ENCODE assay signal across 8 cellular contexts in genomic region chr7:2299131-2299829, GRCh38. TPM values are rescaled to one million over a fixed set of nuclear protein-coding genes. Genes with fewer than 3 reads are reported as not detected.
DNase-seq lines count a peak whose midpoint lies in the region; ATAC-seq lines count a peak whose summit lies in the region.

No MANE protein-coding gene starts in this region.

- ATAC-seq in GM18511 (IDR thresholded peaks at IDR 0.05; ENCODE audit: unreplicated experiment) (peak; percentile 52), HG02623 (IDR thresholded peaks at IDR 0.05; ENCODE audit: unreplicated experiment) (peak; percentile 50), GM21786 (IDR thresholded peaks at IDR 0.05; ENCODE audit: unreplicated experiment) (no peak)

- no peak overlapping the region for H3K4me3 Mint-ChIP-seq in activated T-helper 2 cell treated with anti-CD3 and anti-CD28 coated beads, Interferon-gamma antibody, Interleukin-2, Interleukin-4, amounts not matched to agents 10 μg/mL and 5 μg/mL and 100 μg/mL, durations not matched to agents 14 hours and 24 hours and 36 hours (ENCODE audit: low read depth)

- intact Hi-C loops in activated T-helper 2 cell treated with anti-CD3 and anti-CD28 coated beads, Interferon-gamma antibody, Interleukin-2, Interleukin-4, amounts not matched to agents 10 μg/mL and 5 μg/mL and 100 μg/mL, durations not matched to agents 14 hours and 24 hours and 36 hours (cut with micrococcal nuclease): no loop called here

- peak overlapping the region; percentile 35 for H3K27ac Mint-ChIP-seq in activated T-helper 2 cell treated with anti-CD3 and anti-CD28 coated beads, Interferon-gamma antibody, Interleukin-2, Interleukin-4, amounts not matched to agents 10 μg/mL and 5 μg/mL and 100 μg/mL, durations not matched to agents 14 hours and 24 hours and 36 hours

- H3K4me1 Mint-ChIP-seq in activated T-helper 2 cell treated with anti-CD3 and anti-CD28 coated beads, Interferon-gamma antibody, Interleukin-2, Interleukin-4, amounts not matched to agents 10 μg/mL and 5 μg/mL and 100 μg/mL, durations not matched to agents 14 hours and 24 hours and 36 hours (ENCODE audit: low read depth): peaks cover 15% of the 10 kb centered on the region

- no peaks in the 10 kb centered on the region for H3K27me3 Mint-ChIP-seq in activated T-helper 2 cell treated with anti-CD3 and anti-CD28 coated beads, Interferon-gamma antibody, Interleukin-2, Interleukin-4, amounts not matched to agents 10 μg/mL and 5 μg/mL and 100 μg/mL, durations not matched to agents 14 hours and 24 hours and 36 hours (ENCODE audit: low read depth)

- H3K9me3 Mint-ChIP-seq in activated T-helper 2 cell treated with anti-CD3 and anti-CD28 coated beads, Interferon-gamma antibody, Interleukin-2, Interleukin-4, amounts not matched to agents 10 μg/mL and 5 μg/mL and 100 μg/mL, durations not matched to agents 14 hours and 24 hours and 36 hours: no peaks in the 10 kb centered on the region

- no peak for DNase-seq in activated T-helper 2 cell treated with anti-CD3 and anti-CD28 coated beads, Interferon-gamma antibody, Interleukin-2, Interleukin-4, amounts not matched to agents 10 μg/mL and 5 μg/mL and 100 μg/mL, durations not matched to agents 14 hours and 24 hours and 36 hours (ENCODE audit: low spot score)
- DNase-seq in mucosa of gallbladder (ENCODE audit: low spot score) (peak; percentile 34), NCI-H2171 (lab: John Stamatoyannopoulos, UW) (no peak), iPS-NIHi11 (ENCODE audit: low spot score) (no peak)
- DNase-seq in NK-92 treated with Interleukin-12 subunit alpha and Interleukin-12 subunit beta, amount 100 ng/mL, for 24 hours (lab: John Stamatoyannopoulos, UW): no peak

- H3K36me3 Mint-ChIP-seq in activated T-helper 2 cell treated with anti-CD3 and anti-CD28 coated beads, Interferon-gamma antibody, Interleukin-2, Interleukin-4, amounts not matched to agents 10 μg/mL and 5 μg/mL and 100 μg/mL, durations not matched to agents 14 hours and 24 hours and 36 hours (ENCODE audit: low read depth): no peaks in the 10 kb centered on the region

RNA-seq across cellular contexts. Expression of gene SNX8, which starts 15.0 kb away (rescaled TPM):
- total RNA-seq in activated T-helper 2 cell treated with anti-CD3 and anti-CD28 coated beads, Interferon-gamma antibody, Interleukin-2, Interleukin-4, amounts not matched to agents 10 μg/mL and 5 μg/mL and 100 μg/mL, durations not matched to agents 14 hours and 24 hours and 36 hours: 31.8 and 38.7 TPM in 2 replicates
- 20.5 TPM for total RNA-seq in mucosa of gallbladder

RNA-seq across cellular contexts. Expression of gene EIF3B, which starts 55.3 kb away (rescaled TPM):
- 242 and 245 TPM in 2 replicates for total RNA-seq in activated T-helper 2 cell treated with anti-CD3 and anti-CD28 coated beads, Interferon-gamma antibody, Interleukin-2, Interleukin-4, amounts not matched to agents 10 μg/mL and 5 μg/mL and 100 μg/mL, durations not matched to agents 14 hours and 24 hours and 36 hours
- 94.7 TPM for total RNA-seq in mucosa of gallbladder

RNA-seq across cellular contexts. Expression of gene NUDT1, which starts 57.3 kb away (rescaled TPM):
- total RNA-seq in activated T-helper 2 cell treated with anti-CD3 and anti-CD28 coated beads, Interferon-gamma antibody, Interleukin-2, Interleukin-4, amounts not matched to agents 10 μg/mL and 5 μg/mL and 100 μg/mL, durations not matched to agents 14 hours and 24 hours and 36 hours: 68.3 and 69.3 TPM in 2 replicates
- 11.6 TPM for total RNA-seq in mucosa of gallbladder

RNA-seq across cellular contexts. Expression of gene MRM2, which starts 57.3 kb away (rescaled TPM):
- 40.0 and 40.5 TPM in 2 replicates for total RNA-seq in activated T-helper 2 cell treated with anti-CD3 and anti-CD28 coated beads, Interferon-gamma antibody, Interleukin-2, Interleukin-4, amounts not matched to agents 10 μg/mL and 5 μg/mL and 100 μg/mL, durations not matched to agents 14 hours and 24 hours and 36 hours
- total RNA-seq in mucosa of gallbladder: 21.4 TPM
